13 cellular contexts compared by ENCODE assay signal in the genomic region with DNA sequence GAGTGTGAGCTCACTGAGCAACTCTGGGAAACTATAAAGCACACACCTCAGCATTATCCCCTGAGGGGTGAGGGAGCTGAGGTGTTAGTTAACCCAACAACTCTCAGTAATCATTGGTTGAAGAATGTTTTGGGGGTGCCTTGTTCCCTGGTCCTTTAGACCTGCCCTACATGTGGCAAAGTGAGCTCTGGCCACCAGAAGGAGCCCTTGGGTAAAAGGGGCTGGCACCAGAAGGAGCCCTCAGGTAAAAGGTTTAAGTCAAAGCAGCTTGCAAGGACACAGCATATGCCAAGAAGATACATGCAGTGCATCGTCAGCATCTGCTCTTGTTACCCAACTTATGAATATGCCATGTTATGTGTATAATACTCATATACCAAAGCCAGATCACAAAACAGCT.
DNase-seq lines count a peak whose midpoint lies in the region; ATAC-seq and TF ChIP-seq lines count a peak whose summit lies in the region.
"Had no signal": no experiment of that assay in that cellular context is flagged by ENCODE, and none has a peak within 500 bp of the region (broad histone marks: within the 10 kb centered on the region; RNA-seq: fewer than 3 reads in every experiment).

No MANE protein-coding gene starts in this region.

- H3K27ac ChIP-seq in WERI-Rb-1 (no peak overlapping the region), lower lobe of right lung (no peak overlapping the region)
- H3K27ac ChIP-seq: right atrium auricular region had no signal

- no peak overlapping the region for H3K4me3 ChIP-seq in Caco-2 (ENCODE audit: low read depth, low read length)
- no peak overlapping the region for H3K4me3 ChIP-seq in WERI-Rb-1 (ENCODE audit: low read depth, low read length)
- H3K4me3 ChIP-seq in lower lobe of right lung, result no peak overlapping the region
- H3K4me3 ChIP-seq: right atrium auricular region had no signal

- TF ChIP-seq CTCF in Caco-2 (IDR thresholded peaks at IDR 0.05; ENCODE audit: insufficient read depth in 1 of 2, low read depth in 1 of 2, low read length in 1 of 2, severe bottlenecking in 1 of 2, unreplicated experiment in 1 of 2) (peak; percentile 33 to 63), HFFc6 (IDR thresholded peaks at IDR 0.05) (peak; percentile 17; the same call in 1 of the 2 replicates), WERI-Rb-1 (IDR thresholded peaks at IDR 0.05; ENCODE audit: low read depth, low read length) (peak; percentile 64), lower lobe of right lung (IDR thresholded peaks at IDR 0.05) (peak; percentile 10)

- no peaks in the 10 kb centered on the region for H3K9me3 ChIP-seq in Caco-2
- no peaks in the 10 kb centered on the region for H3K9me3 ChIP-seq in WERI-Rb-1 (ENCODE audit: severe bottlenecking)
- H3K9me3 ChIP-seq in lower lobe of right lung, result no peaks in the 10 kb centered on the region
- H3K9me3 ChIP-seq: right atrium auricular region had no signal

- POLR2A ChIA-PET in Caco-2 (lab: Charles Lee), result no interaction called here

- no peaks in the 10 kb centered on the region for H3K27me3 Mint-ChIP-seq in Caco-2 (ENCODE audit: insufficient read depth, unreplicated experiment)
- H3K27me3 Mint-ChIP-seq in HFFc6 (ENCODE audit: insufficient read depth), result no peaks in the 10 kb centered on the region; the same call in 1 of the 2 replicates
- no peaks in the 10 kb centered on the region for H3K27me3 Mint-ChIP-seq in natural killer cell treated with Interleukin-12 subunit alpha and Interleukin-12 subunit beta and Interleukin-15 and Interleukin-18, amount 100 ng/mL, for 72 hours
- H3K27me3 Mint-ChIP-seq: central memory CD8-positive, alpha-beta T cell had no signal

- CTCF ChIA-PET in Caco-2 (lab: Charles Lee), result interaction anchor here (0.7 to 1.2 kb wide), 2 partner anchors 53 to 162 kb away, joined by 6 to 8 read pairs; no protein-coding TSS in a partner anchor

- H3K36me3 Mint-ChIP-seq in Caco-2 (ENCODE audit: insufficient read depth, unreplicated experiment) (peaks cover 11% of the 10 kb centered on the region), HFFc6 (ENCODE audit: low read depth) (no peaks in the 10 kb centered on the region)
- H3K36me3 Mint-ChIP-seq in natural killer cell treated with Interleukin-12 subunit alpha and Interleukin-12 subunit beta and Interleukin-15 and Interleukin-18, amount 100 ng/mL, for 72 hours, result no peaks in the 10 kb centered on the region

- BruUV-seq in Caco-2 (replicated peaks; lab: Mats Ljungman, UMichigan), result no TSS peak

- H3K4me3 Mint-ChIP-seq in Caco-2 (ENCODE audit: unreplicated experiment), result no peak overlapping the region
- H3K4me3 Mint-ChIP-seq in HFFc6, result no peak overlapping the region
- H3K4me3 Mint-ChIP-seq in natural killer cell treated with Interleukin-12 subunit alpha and Interleukin-12 subunit beta and Interleukin-15 and Interleukin-18, amount 100 ng/mL, for 72 hours, result no peak overlapping the region
- H3K4me3 Mint-ChIP-seq: central memory CD8-positive, alpha-beta T cell had no signal

- H3K27me3 ChIP-seq in Caco-2 (replicated peaks; ENCODE audit: control insufficient read depth, insufficient read depth, low read length) (no peaks in the 10 kb centered on the region), WERI-Rb-1 (ENCODE audit: insufficient read depth, low read depth, severe bottlenecking) (no peaks in the 10 kb centered on the region), lower lobe of right lung (ENCODE audit: low read depth) (no peaks in the 10 kb centered on the region)
- H3K27me3 ChIP-seq: right atrium auricular region had no signal

- H3K4me1 Mint-ChIP-seq in Caco-2 (ENCODE audit: low read depth, unreplicated experiment) (peaks cover 42% of the 10 kb centered on the region), HFFc6 (ENCODE audit: low read depth) (no peaks in the 10 kb centered on the region)
- no peaks in the 10 kb centered on the region for H3K4me1 Mint-ChIP-seq in natural killer cell treated with Interleukin-12 subunit alpha and Interleukin-12 subunit beta and Interleukin-15 and Interleukin-18, amount 100 ng/mL, for 72 hours (ENCODE audit: low read depth in 2 of 2)
- H3K4me1 Mint-ChIP-seq: central memory CD8-positive, alpha-beta T cell had no signal

- DNase-seq in Caco-2 (peak in 1 of 2 experiments; percentile 44), HFFc6 (no peak), WERI-Rb-1 (peak; percentile 59), lower lobe of right lung (no peak), pons (ENCODE audit: low spot score) (no peak), NCI-H1930 (lab: John Stamatoyannopoulos, UW) (no peak)
- no peak for DNase-seq in natural killer cell treated with Interleukin-12 subunit alpha and Interleukin-12 subunit beta and Interleukin-15 and Interleukin-18, amount 100 ng/mL, for 72 hours (ENCODE audit: low spot score)
- DNase-seq in stimulated activated naive CD4-positive, alpha-beta T cell (lab: John Stamatoyannopoulos, UW), result no peak
- DNase-seq: activated CD4-positive, CD25-positive, alpha-beta regulatory T cell; foreskin melanocyte; NCI-H1105 treated with DMSO at 0.1 percent for 48 hours had no signal

- H3K4me1 ChIP-seq in Caco-2 (peaks cover 42% of the 10 kb centered on the region), lower lobe of right lung (no peaks in the 10 kb centered on the region)
- H3K4me1 ChIP-seq: right atrium auricular region had no signal

- peak in 1 of 2 donors; percentile 48 for ATAC-seq in lower lobe of right lung
- ATAC-seq in natural killer cell treated with Interleukin-12 subunit alpha and Interleukin-12 subunit beta and Interleukin-15 and Interleukin-18, amount 100 ng/mL, for 72 hours, result no peak

- H3K27ac Mint-ChIP-seq in Caco-2 (ENCODE audit: unreplicated experiment), result peak overlapping the region; percentile 45
- H3K27ac Mint-ChIP-seq in HFFc6, result no peak overlapping the region
- H3K27ac Mint-ChIP-seq in natural killer cell treated with Interleukin-12 subunit alpha and Interleukin-12 subunit beta and Interleukin-15 and Interleukin-18, amount 100 ng/mL, for 72 hours, result no peak overlapping the region

- intact Hi-C loops in Caco-2 (cut with micrococcal nuclease; ENCODE audit: unreplicated experiment) (loop anchor here (1.0 to 2.0 kb wide), 2 partner anchors 377 to 439 kb away; no protein-coding TSS in a partner anchor), lower lobe of right lung (cut with DNase I) (no loop called here)

- no peaks in the 10 kb centered on the region for H3K36me3 ChIP-seq in Caco-2 (ENCODE audit: control insufficient read depth, insufficient read depth, low read length)
- no peaks in the 10 kb centered on the region for H3K36me3 ChIP-seq in WERI-Rb-1
- H3K36me3 ChIP-seq in lower lobe of right lung, result no peaks in the 10 kb centered on the region
- H3K36me3 ChIP-seq: right atrium auricular region had no signal

- H3K9me3 Mint-ChIP-seq in Caco-2 (ENCODE audit: unreplicated experiment) (peaks cover 50% of the 10 kb centered on the region), HFFc6 (peaks cover 58% of the 10 kb centered on the region)
- peaks cover 13% of the 10 kb centered on the region for H3K9me3 Mint-ChIP-seq in natural killer cell treated with Interleukin-12 subunit alpha and Interleukin-12 subunit beta and Interleukin-15 and Interleukin-18, amount 100 ng/mL, for 72 hours

Comparison
In these comparisons a context has a peak if more than half of its experiments do, and no peak if none do; other contexts are left out.
1. CTCF ChIP-seq: peak in every context shown above with its lines; median percentile 64 in WERI-Rb-1; 48 in Caco-2; 17 in HFFc6; 10 in lower lobe of right lung.